Comparison of ENCODE assay signal across 1 cellular context in the genomic region with DNA sequence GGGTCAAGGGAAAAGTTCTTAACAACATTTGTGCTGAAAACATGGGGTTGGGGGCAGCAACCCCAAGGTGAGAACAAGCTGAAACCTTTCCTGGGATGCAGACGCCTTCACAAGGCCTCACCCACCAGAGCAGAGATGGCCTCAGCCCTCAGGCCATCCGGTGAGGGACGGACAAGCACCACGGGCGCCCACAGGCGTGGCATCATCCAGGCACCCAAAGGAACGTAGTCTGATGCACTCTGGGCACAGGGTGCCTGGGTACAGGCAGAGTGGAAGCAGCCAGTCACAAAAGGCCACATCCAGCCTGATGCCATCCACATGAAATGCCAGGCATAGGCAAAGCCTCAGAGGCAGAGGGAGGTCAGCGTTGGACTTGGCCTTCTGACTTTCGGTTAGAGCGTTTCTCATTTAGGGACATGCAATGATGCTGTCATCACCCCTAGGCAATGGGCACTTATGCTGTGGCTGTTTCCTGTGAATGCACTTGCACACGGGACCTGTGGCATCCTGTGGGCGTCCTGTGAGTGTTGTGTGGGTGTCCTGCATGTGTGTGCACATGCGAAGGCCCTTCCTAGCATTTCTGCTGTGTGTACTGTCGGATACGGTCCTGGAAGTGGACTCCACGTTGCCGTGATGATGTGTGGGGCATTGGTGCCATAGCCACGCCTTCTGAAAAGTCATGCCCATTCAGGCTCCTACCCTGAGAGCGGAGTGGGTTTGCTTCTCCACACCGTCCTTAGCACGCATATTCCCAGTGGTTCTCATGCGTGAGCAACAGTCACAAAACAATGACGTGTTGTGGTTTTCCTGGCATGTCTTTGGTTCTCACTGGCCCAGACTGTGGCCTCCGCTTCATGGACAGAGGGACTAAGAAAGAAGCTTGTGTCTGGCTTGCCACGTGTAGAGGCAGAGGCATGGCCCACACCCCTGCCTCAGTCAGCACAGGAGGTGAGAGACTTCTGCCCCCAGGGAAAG.
TF ChIP-seq lines count a peak whose summit lies in the region.

No MANE protein-coding gene starts in this region.

TF ChIP-seq in IMR-90, 13 proteins besides CTCF, POLR2A, EP300 and RAD21:
- TF ChIP-seq, protein P1, sequence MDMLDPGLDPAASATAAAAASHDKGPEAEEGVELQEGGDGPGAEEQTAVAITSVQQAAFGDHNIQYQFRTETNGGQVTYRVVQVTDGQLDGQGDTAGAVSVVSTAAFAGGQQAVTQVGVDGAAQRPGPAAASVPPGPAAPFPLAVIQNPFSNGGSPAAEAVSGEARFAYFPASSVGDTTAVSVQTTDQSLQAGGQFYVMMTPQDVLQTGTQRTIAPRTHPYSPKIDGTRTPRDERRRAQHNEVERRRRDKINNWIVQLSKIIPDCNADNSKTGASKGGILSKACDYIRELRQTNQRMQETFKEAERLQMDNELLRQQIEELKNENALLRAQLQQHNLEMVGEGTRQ (IDR thresholded peaks at IDR 0.05; ENCODE audit: low read depth, low read length): no peak
- TF ChIP-seq SMC3 (IDR thresholded peaks at IDR 0.05; ENCODE audit: low read depth, low read length): no peak
- no peak for TF ChIP-seq FOS (IDR thresholded peaks at IDR 0.05; ENCODE audit: low read depth, low read length)
- TF ChIP-seq, protein P2, sequence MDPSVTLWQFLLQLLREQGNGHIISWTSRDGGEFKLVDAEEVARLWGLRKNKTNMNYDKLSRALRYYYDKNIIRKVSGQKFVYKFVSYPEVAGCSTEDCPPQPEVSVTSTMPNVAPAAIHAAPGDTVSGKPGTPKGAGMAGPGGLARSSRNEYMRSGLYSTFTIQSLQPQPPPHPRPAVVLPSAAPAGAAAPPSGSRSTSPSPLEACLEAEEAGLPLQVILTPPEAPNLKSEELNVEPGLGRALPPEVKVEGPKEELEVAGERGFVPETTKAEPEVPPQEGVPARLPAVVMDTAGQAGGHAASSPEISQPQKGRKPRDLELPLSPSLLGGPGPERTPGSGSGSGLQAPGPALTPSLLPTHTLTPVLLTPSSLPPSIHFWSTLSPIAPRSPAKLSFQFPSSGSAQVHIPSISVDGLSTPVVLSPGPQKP (IDR thresholded peaks at IDR 0.05; ENCODE audit: borderline replicate concordance, low read depth, low read length): no peak
- no peak for TF ChIP-seq CEBPB (IDR thresholded peaks at IDR 0.05; ENCODE audit: low read depth, low read length)
- TF ChIP-seq MAZ (IDR thresholded peaks at IDR 0.05; ENCODE audit: borderline replicate concordance, low read depth, low read length): no peak
TF ChIP-seq in IMR-90: peak in this region for 0.
